In the genomic region with DNA sequence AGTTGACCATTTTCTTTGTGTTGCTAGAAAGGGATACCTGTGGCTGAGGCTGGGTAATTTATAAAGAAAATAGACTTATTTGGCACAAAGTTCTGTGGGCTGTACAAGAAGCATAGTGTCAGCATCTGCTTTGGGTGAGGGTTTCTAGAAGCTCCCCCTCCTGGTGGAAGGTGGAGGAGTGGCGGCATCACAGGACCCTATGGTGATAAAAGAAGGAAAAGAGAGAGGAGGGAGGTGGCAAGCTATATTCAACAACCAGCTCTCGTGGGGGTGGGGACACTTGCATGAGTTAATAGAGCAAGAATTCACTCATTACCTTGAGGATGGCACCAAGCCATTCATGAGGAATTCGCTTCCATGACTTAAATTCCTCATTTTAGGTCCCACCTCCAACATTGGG, we compare ENCODE assay signal across 1 cellular context.
TF ChIP-seq lines count a peak whose summit lies in the region.

No MANE protein-coding gene starts in this region.

TF ChIP-seq in GM23338, 12 proteins besides CTCF, POLR2A, EP300 and RAD21 (continued from another document):
- TF ChIP-seq, protein P1, sequence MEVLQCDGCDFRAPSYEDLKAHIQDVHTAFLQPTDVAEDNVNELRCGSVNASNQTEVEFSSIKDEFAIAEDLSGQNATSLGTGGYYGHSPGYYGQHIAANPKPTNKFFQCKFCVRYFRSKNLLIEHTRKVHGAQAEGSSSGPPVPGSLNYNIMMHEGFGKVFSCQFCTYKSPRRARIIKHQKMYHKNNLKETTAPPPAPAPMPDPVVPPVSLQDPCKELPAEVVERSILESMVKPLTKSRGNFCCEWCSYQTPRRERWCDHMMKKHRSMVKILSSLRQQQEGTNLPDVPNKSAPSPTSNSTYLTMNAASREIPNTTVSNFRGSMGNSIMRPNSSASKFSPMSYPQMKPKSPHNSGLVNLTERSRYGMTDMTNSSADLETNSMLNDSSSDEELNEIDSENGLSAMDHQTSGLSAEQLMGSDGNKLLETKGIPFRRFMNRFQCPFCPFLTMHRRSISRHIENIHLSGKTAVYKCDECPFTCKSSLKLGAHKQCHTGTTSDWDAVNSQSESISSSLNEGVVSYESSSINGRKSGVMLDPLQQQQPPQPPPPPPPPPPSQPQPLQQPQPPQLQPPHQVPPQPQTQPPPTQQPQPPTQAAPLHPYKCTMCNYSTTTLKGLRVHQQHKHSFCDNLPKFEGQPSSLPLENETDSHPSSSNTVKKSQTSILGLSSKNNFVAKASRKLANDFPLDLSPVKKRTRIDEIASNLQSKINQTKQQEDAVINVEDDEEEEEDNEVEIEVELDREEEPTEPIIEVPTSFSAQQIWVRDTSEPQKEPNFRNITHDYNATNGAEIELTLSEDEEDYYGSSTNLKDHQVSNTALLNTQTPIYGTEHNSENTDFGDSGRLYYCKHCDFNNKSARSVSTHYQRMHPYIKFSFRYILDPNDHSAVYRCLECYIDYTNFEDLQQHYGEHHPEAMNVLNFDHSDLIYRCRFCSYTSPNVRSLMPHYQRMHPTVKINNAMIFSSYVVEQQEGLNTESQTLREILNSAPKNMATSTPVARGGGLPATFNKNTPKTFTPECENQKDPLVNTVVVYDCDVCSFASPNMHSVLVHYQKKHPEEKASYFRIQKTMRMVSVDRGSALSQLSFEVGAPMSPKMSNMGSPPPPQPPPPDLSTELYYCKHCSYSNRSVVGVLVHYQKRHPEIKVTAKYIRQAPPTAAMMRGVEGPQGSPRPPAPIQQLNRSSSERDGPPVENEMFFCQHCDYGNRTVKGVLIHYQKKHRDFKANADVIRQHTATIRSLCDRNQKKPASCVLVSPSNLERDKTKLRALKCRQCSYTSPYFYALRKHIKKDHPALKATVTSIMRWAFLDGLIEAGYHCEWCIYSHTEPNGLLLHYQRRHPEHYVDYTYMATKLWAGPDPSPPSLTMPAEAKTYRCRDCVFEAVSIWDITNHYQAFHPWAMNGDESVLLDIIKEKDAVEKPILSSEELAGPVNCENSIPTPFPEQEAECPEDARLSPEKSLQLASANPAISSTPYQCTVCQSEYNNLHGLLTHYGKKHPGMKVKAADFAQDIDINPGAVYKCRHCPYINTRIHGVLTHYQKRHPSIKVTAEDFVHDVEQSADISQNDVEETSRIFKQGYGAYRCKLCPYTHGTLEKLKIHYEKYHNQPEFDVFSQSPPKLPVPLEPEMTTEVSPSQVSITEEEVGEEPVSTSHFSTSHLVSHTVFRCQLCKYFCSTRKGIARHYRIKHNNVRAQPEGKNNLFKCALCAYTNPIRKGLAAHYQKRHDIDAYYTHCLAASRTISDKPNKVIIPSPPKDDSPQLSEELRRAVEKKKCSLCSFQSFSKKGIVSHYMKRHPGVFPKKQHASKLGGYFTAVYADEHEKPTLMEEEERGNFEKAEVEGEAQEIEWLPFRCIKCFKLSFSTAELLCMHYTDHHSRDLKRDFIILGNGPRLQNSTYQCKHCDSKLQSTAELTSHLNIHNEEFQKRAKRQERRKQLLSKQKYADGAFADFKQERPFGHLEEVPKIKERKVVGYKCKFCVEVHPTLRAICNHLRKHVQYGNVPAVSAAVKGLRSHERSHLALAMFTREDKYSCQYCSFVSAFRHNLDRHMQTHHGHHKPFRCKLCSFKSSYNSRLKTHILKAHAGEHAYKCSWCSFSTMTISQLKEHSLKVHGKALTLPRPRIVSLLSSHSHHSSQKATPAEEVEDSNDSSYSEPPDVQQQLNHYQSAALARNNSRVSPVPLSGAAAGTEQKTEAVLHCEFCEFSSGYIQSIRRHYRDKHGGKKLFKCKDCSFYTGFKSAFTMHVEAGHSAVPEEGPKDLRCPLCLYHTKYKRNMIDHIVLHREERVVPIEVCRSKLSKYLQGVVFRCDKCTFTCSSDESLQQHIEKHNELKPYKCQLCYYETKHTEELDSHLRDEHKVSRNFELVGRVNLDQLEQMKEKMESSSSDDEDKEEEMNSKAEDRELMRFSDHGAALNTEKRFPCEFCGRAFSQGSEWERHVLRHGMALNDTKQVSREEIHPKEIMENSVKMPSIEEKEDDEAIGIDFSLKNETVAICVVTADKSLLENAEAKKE (CRISPR knock-in tag; IDR thresholded peaks at IDR 0.05) = no peak
TF ChIP-seq in GM23338: peak in this region for 0.
